Comparison of ENCODE assay signal across 8 cellular contexts in genomic region chr1:147700042-147700711, GRCh38. TPM values are rescaled to one million over a fixed set of nuclear protein-coding genes. Genes with fewer than 3 reads are reported as not detected.
DNase-seq lines count a peak whose midpoint lies in the region; ATAC-seq and TF ChIP-seq lines count a peak whose summit lies in the region.

No MANE protein-coding gene starts in this region.

- DNase-seq in 8988T = peak; percentile 40
- DNase-seq in NCI-H2081 treated with DMSO at 0.1 percent for 48 hours (lab: John Stamatoyannopoulos, UW) = peak; percentile 36
- DNase-seq in WERI-Rb-1 = peak; percentile 90
- DNase-seq in breast epithelium (ENCODE audit: low spot score in 2 of 2) = peak in 1 of 2 donors; percentile 35
- peak; percentile 76 for DNase-seq in islet precursor cell
- DNase-seq in stimulated activated CD4-positive, alpha-beta T cell treated with anti-CD3 and anti-CD28 coated beads, Interleukin-15, amount 100 ng/mL, for 48 hours (ENCODE audit: low read depth in 2 of 2) = peak; percentile 11 to 19

- intact Hi-C loops in breast epithelium (cut with DNase I; ENCODE audit: low total_unique reads) = no loop called here

- H3K4me1 ChIP-seq in breast epithelium = no peaks in the 10 kb centered on the region

- TF ChIP-seq CTCF in GM12875 (IDR thresholded peaks at IDR 0.05; ENCODE audit: borderline replicate concordance, insufficient read depth, low read depth, low read length) (peak; percentile 77), WERI-Rb-1 (IDR thresholded peaks at IDR 0.05; ENCODE audit: low read depth, low read length) (peak; percentile 99), breast epithelium (IDR thresholded peaks at IDR 0.05) (peak; percentile 65 to 75 (median 68))

- peaks cover 1% of the 10 kb centered on the region for H3K9me3 ChIP-seq in WERI-Rb-1 (ENCODE audit: severe bottlenecking)
- H3K9me3 ChIP-seq in breast epithelium = no peaks in the 10 kb centered on the region

- H3K27ac ChIP-seq in WERI-Rb-1 = no peak overlapping the region
- peak overlapping the region in 1 of 2 donors; percentile 33 for H3K27ac ChIP-seq in breast epithelium

- H3K4me3 ChIP-seq in GM12875 (ENCODE audit: low read depth, low read length) (no peak overlapping the region), WERI-Rb-1 (ENCODE audit: low read depth, low read length) (no peak overlapping the region), breast epithelium (peak overlapping the region in 1 of 3 donors; percentile 40)

- no peaks in the 10 kb centered on the region for H3K36me3 ChIP-seq in WERI-Rb-1
- no peaks in the 10 kb centered on the region for H3K36me3 ChIP-seq in breast epithelium

- peaks cover 16% of the 10 kb centered on the region for H3K27me3 ChIP-seq in WERI-Rb-1 (ENCODE audit: insufficient read depth, low read depth, severe bottlenecking)
- no peaks in the 10 kb centered on the region for H3K27me3 ChIP-seq in breast epithelium

- no peak for TF ChIP-seq POLR2A in breast epithelium (IDR thresholded peaks at IDR 0.05)

- no peak for ATAC-seq in HG03432 (IDR thresholded peaks at IDR 0.05; ENCODE audit: unreplicated experiment)

RNA-seq across cellular contexts. Expression of gene ACP6, which starts 29.9 kb away (rescaled TPM):
- total RNA-seq in breast epithelium = 10 to 100 TPM in 2 of 3 donors, 1 to 10 TPM in 1; 5.1 to 19.7 (median 18.9) TPM
